ENCODE assay signal across 1 cellular context in the genomic region with DNA sequence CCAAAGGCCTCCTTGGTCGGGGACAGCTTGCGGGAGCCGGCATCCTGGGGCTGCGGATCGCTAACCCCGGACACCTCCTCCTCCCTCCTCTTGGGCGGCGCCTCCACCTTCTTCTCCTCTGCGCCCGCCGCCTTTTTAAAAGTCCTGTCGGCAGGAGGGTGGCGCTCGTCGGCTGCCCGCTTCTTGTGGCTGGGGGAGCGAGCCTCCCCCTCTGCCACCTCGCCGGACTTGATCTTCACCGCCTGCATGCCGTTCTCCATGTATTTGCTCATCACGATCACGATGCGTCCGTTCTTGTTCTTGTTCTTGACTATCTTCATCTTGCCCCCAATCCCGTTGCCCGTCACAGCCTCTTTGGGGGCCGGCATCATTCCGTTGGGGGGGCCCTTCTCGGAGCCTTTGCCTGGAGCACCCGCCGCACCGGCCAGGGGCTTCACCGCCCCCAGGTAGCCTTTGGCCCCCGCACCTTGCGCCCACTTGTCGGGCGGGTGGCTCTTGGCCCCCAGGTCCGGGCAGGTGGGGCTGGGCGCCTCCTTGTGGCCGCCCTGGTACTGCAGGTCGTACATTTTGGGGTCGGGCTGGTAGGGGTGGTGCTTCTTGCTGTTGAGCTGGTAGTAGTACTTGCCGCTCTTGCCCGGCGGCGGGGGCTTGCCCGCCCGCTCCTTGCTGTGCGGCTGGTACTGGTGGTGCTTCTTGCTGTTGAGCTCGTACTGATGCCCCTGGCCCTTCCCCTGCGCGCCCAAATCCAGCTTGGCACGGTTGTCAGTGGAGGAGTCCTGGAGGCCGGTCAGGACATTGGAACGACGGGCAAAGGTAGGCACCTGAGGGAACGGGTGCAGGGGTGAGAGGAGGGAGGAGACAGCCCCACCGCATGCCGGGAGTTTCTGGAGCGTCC.
A peak's percentile ranks its signal among the peaks of the same experiment; 100 is the strongest.
TF ChIP-seq lines count a peak whose summit lies in the region.

No MANE protein-coding gene starts in this region.

TF ChIP-seq in HepG2, 621 proteins besides CTCF, POLR2A, EP300 and RAD21 (continued from another document and continues in another):
- TF ChIP-seq STAT6 (CRISPR knock-in tag; IDR thresholded peaks at IDR 0.05; ENCODE audit: borderline replicate concordance): no peak
- no peak for TF ChIP-seq ZNF18 (CRISPR knock-in tag; IDR thresholded peaks at IDR 0.05; ENCODE audit: insufficient replicate concordance)
- TF ChIP-seq, protein P1, sequence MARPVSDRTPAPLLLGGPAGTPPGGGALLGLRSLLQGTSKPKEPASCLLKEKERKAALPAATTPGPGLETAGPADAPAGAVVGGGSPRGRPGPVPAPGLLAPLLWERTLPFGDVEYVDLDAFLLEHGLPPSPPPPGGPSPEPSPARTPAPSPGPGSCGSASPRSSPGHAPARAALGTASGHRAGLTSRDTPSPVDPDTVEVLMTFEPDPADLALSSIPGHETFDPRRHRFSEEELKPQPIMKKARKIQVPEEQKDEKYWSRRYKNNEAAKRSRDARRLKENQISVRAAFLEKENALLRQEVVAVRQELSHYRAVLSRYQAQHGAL (CRISPR knock-in tag; IDR thresholded peaks at IDR 0.05; ENCODE audit: not compliant biosample characterization): no peak
- TF ChIP-seq ZBTB34 (CRISPR knock-in tag; IDR thresholded peaks at IDR 0.05): no peak
- TF ChIP-seq HNRNPK (IDR thresholded peaks at IDR 0.05; ENCODE audit: low read depth, low read length, poor library complexity, severe bottlenecking): peak; percentile 12
- 0 out of 2 replicates have a peak, but pooled peaks have one; percentile 23 for TF ChIP-seq ERF (CRISPR knock-in tag; IDR thresholded peaks at IDR 0.05)
- no peak for TF ChIP-seq HOXA7 (CRISPR knock-in tag; IDR thresholded peaks at IDR 0.05)
- TF ChIP-seq, protein P2, sequence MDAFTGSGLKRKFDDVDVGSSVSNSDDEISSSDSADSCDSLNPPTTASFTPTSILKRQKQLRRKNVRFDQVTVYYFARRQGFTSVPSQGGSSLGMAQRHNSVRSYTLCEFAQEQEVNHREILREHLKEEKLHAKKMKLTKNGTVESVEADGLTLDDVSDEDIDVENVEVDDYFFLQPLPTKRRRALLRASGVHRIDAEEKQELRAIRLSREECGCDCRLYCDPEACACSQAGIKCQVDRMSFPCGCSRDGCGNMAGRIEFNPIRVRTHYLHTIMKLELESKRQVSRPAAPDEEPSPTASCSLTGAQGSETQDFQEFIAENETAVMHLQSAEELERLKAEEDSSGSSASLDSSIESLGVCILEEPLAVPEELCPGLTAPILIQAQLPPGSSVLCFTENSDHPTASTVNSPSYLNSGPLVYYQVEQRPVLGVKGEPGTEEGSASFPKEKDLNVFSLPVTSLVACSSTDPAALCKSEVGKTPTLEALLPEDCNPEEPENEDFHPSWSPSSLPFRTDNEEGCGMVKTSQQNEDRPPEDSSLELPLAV (CRISPR knock-in tag; conservative IDR thresholded peaks at IDR 0.05; ENCODE audit: low read depth): no peak
- TF ChIP-seq HDAC6 (IDR thresholded peaks at IDR 0.05; ENCODE audit: low read depth, low read length): no peak
- 0 out of 2 replicates have a peak, but pooled peaks have one; percentile 46 for TF ChIP-seq ZNF776 (CRISPR knock-in tag; IDR thresholded peaks at IDR 0.05)
- 0 out of 2 replicates have a peak, but pooled peaks have one; percentile 57 for TF ChIP-seq ZNF253 (CRISPR knock-in tag; IDR thresholded peaks at IDR 0.05; ENCODE audit: borderline replicate concordance)
- no peak for TF ChIP-seq PCBP1 (IDR thresholded peaks at IDR 0.05; ENCODE audit: borderline replicate concordance, low read depth, low read length)
- no peak for TF ChIP-seq ZBTB3 (CRISPR knock-in tag; IDR thresholded peaks at IDR 0.05; ENCODE audit: borderline replicate concordance, low read depth)
- TF ChIP-seq FOXJ3 (CRISPR knock-in tag; IDR thresholded peaks at IDR 0.05; ENCODE audit: borderline replicate concordance): no peak
- TF ChIP-seq IRF2 (CRISPR knock-in tag; IDR thresholded peaks at IDR 0.05): 0 out of 2 replicates have a peak, but pooled peaks have one; percentile 3
- no peak for TF ChIP-seq ZFP36L1 (CRISPR knock-in tag; IDR thresholded peaks at IDR 0.05)
- TF ChIP-seq ZNF382 (CRISPR knock-in tag; IDR thresholded peaks at IDR 0.05; ENCODE audit: borderline replicate concordance): no peak
- TF ChIP-seq ZBTB4 (CRISPR knock-in tag; IDR thresholded peaks at IDR 0.05; ENCODE audit: borderline replicate concordance): 0 out of 2 replicates have a peak, but pooled peaks have one; percentile 49
- no peak for TF ChIP-seq TSC22D2 (CRISPR knock-in tag; IDR thresholded peaks at IDR 0.05; ENCODE audit: borderline replicate concordance)
- TF ChIP-seq, protein P3, sequence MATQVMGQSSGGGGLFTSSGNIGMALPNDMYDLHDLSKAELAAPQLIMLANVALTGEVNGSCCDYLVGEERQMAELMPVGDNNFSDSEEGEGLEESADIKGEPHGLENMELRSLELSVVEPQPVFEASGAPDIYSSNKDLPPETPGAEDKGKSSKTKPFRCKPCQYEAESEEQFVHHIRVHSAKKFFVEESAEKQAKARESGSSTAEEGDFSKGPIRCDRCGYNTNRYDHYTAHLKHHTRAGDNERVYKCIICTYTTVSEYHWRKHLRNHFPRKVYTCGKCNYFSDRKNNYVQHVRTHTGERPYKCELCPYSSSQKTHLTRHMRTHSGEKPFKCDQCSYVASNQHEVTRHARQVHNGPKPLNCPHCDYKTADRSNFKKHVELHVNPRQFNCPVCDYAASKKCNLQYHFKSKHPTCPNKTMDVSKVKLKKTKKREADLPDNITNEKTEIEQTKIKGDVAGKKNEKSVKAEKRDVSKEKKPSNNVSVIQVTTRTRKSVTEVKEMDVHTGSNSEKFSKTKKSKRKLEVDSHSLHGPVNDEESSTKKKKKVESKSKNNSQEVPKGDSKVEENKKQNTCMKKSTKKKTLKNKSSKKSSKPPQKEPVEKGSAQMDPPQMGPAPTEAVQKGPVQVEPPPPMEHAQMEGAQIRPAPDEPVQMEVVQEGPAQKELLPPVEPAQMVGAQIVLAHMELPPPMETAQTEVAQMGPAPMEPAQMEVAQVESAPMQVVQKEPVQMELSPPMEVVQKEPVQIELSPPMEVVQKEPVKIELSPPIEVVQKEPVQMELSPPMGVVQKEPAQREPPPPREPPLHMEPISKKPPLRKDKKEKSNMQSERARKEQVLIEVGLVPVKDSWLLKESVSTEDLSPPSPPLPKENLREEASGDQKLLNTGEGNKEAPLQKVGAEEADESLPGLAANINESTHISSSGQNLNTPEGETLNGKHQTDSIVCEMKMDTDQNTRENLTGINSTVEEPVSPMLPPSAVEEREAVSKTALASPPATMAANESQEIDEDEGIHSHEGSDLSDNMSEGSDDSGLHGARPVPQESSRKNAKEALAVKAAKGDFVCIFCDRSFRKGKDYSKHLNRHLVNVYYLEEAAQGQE (IDR thresholded peaks at IDR 0.05; ENCODE audit: borderline replicate concordance in 1 of 2, low read depth in 1 of 2, low read length in 2 of 2): no peak
- no peak for TF ChIP-seq SRSF4 (IDR thresholded peaks at IDR 0.05; ENCODE audit: low read depth, low read length, poor library complexity, severe bottlenecking)
- no peak for TF ChIP-seq ARID2 (CRISPR knock-in tag; IDR thresholded peaks at IDR 0.05; ENCODE audit: borderline replicate concordance)
- TF ChIP-seq KDM2A (CRISPR knock-in tag; IDR thresholded peaks at IDR 0.05; ENCODE audit: borderline replicate concordance, low read depth): peak; percentile 50; the same call in 1 of the 2 replicates
- no peak for TF ChIP-seq SMAD3 (CRISPR knock-in tag; IDR thresholded peaks at IDR 0.05)
- no peak for TF ChIP-seq NCOR1 (IDR thresholded peaks at IDR 0.05; ENCODE audit: borderline replicate concordance, low read length)
- TF ChIP-seq ZFP90 (CRISPR knock-in tag; IDR thresholded peaks at IDR 0.05; ENCODE audit: borderline replicate concordance): 0 out of 2 replicates have a peak, but pooled peaks have one; percentile 56
- no peak for TF ChIP-seq MXD3 (CRISPR knock-in tag; IDR thresholded peaks at IDR 0.05)
- TF ChIP-seq CC2D1A (CRISPR knock-in tag; IDR thresholded peaks at IDR 0.05): no peak
- TF ChIP-seq EZH2 (conservative IDR thresholded peaks at IDR 0.05; ENCODE audit: low read depth, low read length): no peak
- no peak for TF ChIP-seq SCMH1 (CRISPR knock-in tag; IDR thresholded peaks at IDR 0.05; ENCODE audit: borderline replicate concordance)
- TF ChIP-seq, protein P4, sequence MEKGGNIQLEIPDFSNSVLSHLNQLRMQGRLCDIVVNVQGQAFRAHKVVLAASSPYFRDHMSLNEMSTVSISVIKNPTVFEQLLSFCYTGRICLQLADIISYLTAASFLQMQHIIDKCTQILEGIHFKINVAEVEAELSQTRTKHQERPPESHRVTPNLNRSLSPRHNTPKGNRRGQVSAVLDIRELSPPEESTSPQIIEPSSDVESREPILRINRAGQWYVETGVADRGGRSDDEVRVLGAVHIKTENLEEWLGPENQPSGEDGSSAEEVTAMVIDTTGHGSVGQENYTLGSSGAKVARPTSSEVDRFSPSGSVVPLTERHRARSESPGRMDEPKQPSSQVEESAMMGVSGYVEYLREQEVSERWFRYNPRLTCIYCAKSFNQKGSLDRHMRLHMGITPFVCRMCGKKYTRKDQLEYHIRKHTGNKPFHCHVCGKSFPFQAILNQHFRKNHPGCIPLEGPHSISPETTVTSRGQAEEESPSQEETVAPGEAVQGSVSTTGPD (CRISPR knock-in tag; IDR thresholded peaks at IDR 0.05): no peak
- TF ChIP-seq GTF3A (CRISPR knock-in tag; conservative IDR thresholded peaks at IDR 0.05): no peak
- TF ChIP-seq ZZZ3 (CRISPR knock-in tag; IDR thresholded peaks at IDR 0.05; ENCODE audit: borderline replicate concordance): no peak
- TF ChIP-seq U2AF2 (IDR thresholded peaks at IDR 0.05; ENCODE audit: low read depth, low read length): no peak
- TF ChIP-seq SALL1 (CRISPR knock-in tag; IDR thresholded peaks at IDR 0.05): peak; percentile 30; the same call in 1 of the 2 replicates
